In genomic region chr17:21201302-21201602, GRCh38 we compare ENCODE assay signal across 12 cellular contexts. TPM values are rescaled to one million over a fixed set of nuclear protein-coding genes. Genes with fewer than 3 reads are reported as not detected.
DNase-seq lines count a peak whose midpoint lies in the region; ATAC-seq lines count a peak whose summit lies in the region.
"Had no signal": no experiment of that assay in that cellular context is flagged by ENCODE, and none has a peak within 500 bp of the region (broad histone marks: within the 10 kb centered on the region; RNA-seq: fewer than 3 reads in every experiment).

No MANE protein-coding gene starts in this region.

- no peak overlapping the region for H4K91ac ChIP-seq in trophoblast cell (ENCODE audit: low read depth, low read length)

- no peak overlapping the region for H2AFZ ChIP-seq in trophoblast cell (ENCODE audit: insufficient read depth, low read length, poor library complexity)

- peak overlapping the region in 1 of 2 donors; percentile 74 for H3K27ac Mint-ChIP-seq in stimulated activated naive CD8-positive, alpha-beta T cell treated with anti-CD3 and anti-CD28 coated beads, Interleukin-15, amount 100 ng/mL, for 72 hours
- H3K27ac Mint-ChIP-seq: activated naive CD4-positive, alpha-beta T cell treated with anti-CD3 and anti-CD28 coated beads, Interleukin-2, amount 10 ng/mL, durations not matched to agents 7 days and 5 days had no signal

- peak; percentile 63 for DNase-seq in EL
- peak; percentile 25 for DNase-seq in NCI-H2081 treated with DMSO at 0.1 percent for 48 hours (lab: John Stamatoyannopoulos, UW)
- DNase-seq in dedifferentiated amniotic fluid mesenchymal stem cell (ENCODE audit: extremely low spot score): peak; percentile 61
- no peak for DNase-seq in trophoblast cell
- DNase-seq in mesendoderm: no peak
- DNase-seq in stimulated activated naive CD8-positive, alpha-beta T cell treated with anti-CD3 and anti-CD28 coated beads, Interleukin-15, amount 100 ng/mL, for 72 hours: no peak
- DNase-seq in midbrain (lab: John Stamatoyannopoulos, UW): no peak
- DNase-seq in NOMO-1 treated with DMSO at 0.1 percent for 48 hours (lab: John Stamatoyannopoulos, UW; ENCODE audit: unreplicated experiment): no peak
- DNase-seq: activated naive CD4-positive, alpha-beta T cell treated with anti-CD3 and anti-CD28 coated beads, Interleukin-2, amount 10 ng/mL, durations not matched to agents 7 days and 5 days; CD8-positive, alpha-beta memory T cell; colonic mucosa; NCI-H446 had no signal

- no peaks in the 10 kb centered on the region for H3K9me3 Mint-ChIP-seq in stimulated activated naive CD8-positive, alpha-beta T cell treated with anti-CD3 and anti-CD28 coated beads, Interleukin-15, amount 100 ng/mL, for 72 hours
- H3K9me3 Mint-ChIP-seq: activated naive CD4-positive, alpha-beta T cell treated with anti-CD3 and anti-CD28 coated beads, Interleukin-2, amount 10 ng/mL, durations not matched to agents 7 days and 5 days; CD8-positive, alpha-beta memory T cell had no signal

- H3K4me1 ChIP-seq in trophoblast cell (ENCODE audit: control insufficient read depth in 1 of 2, insufficient read depth in 2 of 2, low read length in 2 of 2) (peaks cover 10 to 17% of the 10 kb centered on the region in 2 experiments), mesendoderm (ENCODE audit: control insufficient read depth, low read depth, low read length) (peaks cover 3% of the 10 kb centered on the region)
- H3K4me1 ChIP-seq: colonic mucosa had no signal

- no peak overlapping the region for H2BK15ac ChIP-seq in mesendoderm (replicated peaks; ENCODE audit: low read depth)

- H2AK5ac ChIP-seq in trophoblast cell (ENCODE audit: low read length): no peak overlapping the region
- no peak overlapping the region for H2AK5ac ChIP-seq in mesendoderm (ENCODE audit: low read length)

- no peaks in the 10 kb centered on the region for H3K27me3 Mint-ChIP-seq in stimulated activated naive CD8-positive, alpha-beta T cell treated with anti-CD3 and anti-CD28 coated beads, Interleukin-15, amount 100 ng/mL, for 72 hours
- H3K27me3 Mint-ChIP-seq: activated naive CD4-positive, alpha-beta T cell treated with anti-CD3 and anti-CD28 coated beads, Interleukin-2, amount 10 ng/mL, durations not matched to agents 7 days and 5 days; CD8-positive, alpha-beta memory T cell had no signal

- H3K36me3 ChIP-seq in trophoblast cell (ENCODE audit: control insufficient read depth in 1 of 2, insufficient read depth in 2 of 2, low read length in 2 of 2): peaks cover 24 to 30% of the 10 kb centered on the region in 2 experiments
- peaks cover 5% of the 10 kb centered on the region for H3K36me3 ChIP-seq in mesendoderm (ENCODE audit: control insufficient read depth, insufficient read depth, low read length)

- H4K8ac ChIP-seq in trophoblast cell (ENCODE audit: low read depth, low read length) (no peak overlapping the region), mesendoderm (ENCODE audit: low read depth, low read length) (no peak overlapping the region)

- H3K4me3 Mint-ChIP-seq in stimulated activated naive CD8-positive, alpha-beta T cell treated with anti-CD3 and anti-CD28 coated beads, Interleukin-15, amount 100 ng/mL, for 72 hours: no peak overlapping the region
- H3K4me3 Mint-ChIP-seq: activated naive CD4-positive, alpha-beta T cell treated with anti-CD3 and anti-CD28 coated beads, Interleukin-2, amount 10 ng/mL, durations not matched to agents 7 days and 5 days; CD8-positive, alpha-beta memory T cell had no signal

- H3K4me1 Mint-ChIP-seq in stimulated activated naive CD8-positive, alpha-beta T cell treated with anti-CD3 and anti-CD28 coated beads, Interleukin-15, amount 100 ng/mL, for 72 hours: peaks cover 52% of the 10 kb centered on the region
- H3K4me1 Mint-ChIP-seq: activated naive CD4-positive, alpha-beta T cell treated with anti-CD3 and anti-CD28 coated beads, Interleukin-2, amount 10 ng/mL, durations not matched to agents 7 days and 5 days had no signal

- H3K14ac ChIP-seq in trophoblast cell (ENCODE audit: low read length): no peak overlapping the region

- H3K79me2 ChIP-seq in trophoblast cell (ENCODE audit: control insufficient read depth, insufficient read depth, low read length, poor library complexity) (peaks cover 7% of the 10 kb centered on the region), mesendoderm (ENCODE audit: control insufficient read depth, insufficient read depth, low read length) (peaks cover 75% of the 10 kb centered on the region)

- H3K23ac ChIP-seq in trophoblast cell (ENCODE audit: low read length) (no peak overlapping the region), mesendoderm (ENCODE audit: low read length) (no peak overlapping the region)

- peaks cover 2% of the 10 kb centered on the region for H3K9me3 ChIP-seq in trophoblast cell (ENCODE audit: insufficient read depth, low read depth, low read length)
- H3K9me3 ChIP-seq: colonic mucosa had no signal

- H3K56ac ChIP-seq in mesendoderm (ENCODE audit: low read length): no peak overlapping the region

- H2BK12ac ChIP-seq in trophoblast cell (ENCODE audit: low read length): no peak overlapping the region

- H4K12ac ChIP-seq in trophoblast cell (ENCODE audit: low read depth, low read length): no peak overlapping the region

- H2BK120ac ChIP-seq in trophoblast cell (ENCODE audit: insufficient read depth, low read length, poor library complexity) (no peak overlapping the region), mesendoderm (ENCODE audit: low read depth, low read length) (no peak overlapping the region)

- no CpG with 5 or more reads among the region's 5 CpGs for WGBS in trophoblast cell (ENCODE audit: extremely low coverage, insufficient coverage, insufficient read length)
- WGBS in mesendoderm (ENCODE audit: extremely low coverage, insufficient coverage, low lambda C conversion rate): no CpG with 5 or more reads among the region's 5 CpGs

- H3K27me3 ChIP-seq in trophoblast cell (ENCODE audit: insufficient read depth, low read length) (no peaks in the 10 kb centered on the region), mesendoderm (ENCODE audit: insufficient read depth, low read length, poor library complexity) (no peaks in the 10 kb centered on the region)
- H3K27me3 ChIP-seq: colonic mucosa had no signal

- H3K27ac ChIP-seq in trophoblast cell (ENCODE audit: low read depth, low read length): no peak overlapping the region
- H3K27ac ChIP-seq in mesendoderm (ENCODE audit: low read depth, low read length): no peak overlapping the region
- H3K27ac ChIP-seq: colonic mucosa had no signal

- H3K4me2 ChIP-seq in trophoblast cell (ENCODE audit: low read length) (no peak overlapping the region), mesendoderm (ENCODE audit: low read length) (no peak overlapping the region)

- H3K4me3 ChIP-seq in trophoblast cell (ENCODE audit: low read depth, low read length) (no peak overlapping the region), mesendoderm (ENCODE audit: low read length) (no peak overlapping the region)
- H3K4me3 ChIP-seq: colonic mucosa had no signal

- H3K4ac ChIP-seq in trophoblast cell (ENCODE audit: low read depth, low read length) (peak overlapping the region; percentile 23), mesendoderm (ENCODE audit: low read depth, low read length) (no peak overlapping the region)

- H3K9ac ChIP-seq in trophoblast cell (ENCODE audit: low read length) (no peak overlapping the region), mesendoderm (ENCODE audit: low read length) (no peak overlapping the region)

- no peaks in the 10 kb centered on the region for H3K79me1 ChIP-seq in trophoblast cell (ENCODE audit: low read length)
- H3K79me1 ChIP-seq in mesendoderm (ENCODE audit: low read length): peaks cover 37% of the 10 kb centered on the region

- H3K18ac ChIP-seq in trophoblast cell (ENCODE audit: low read length) (no peak overlapping the region), mesendoderm (ENCODE audit: low read length) (no peak overlapping the region)

- no peak overlapping the region for H2BK5ac ChIP-seq in trophoblast cell (ENCODE audit: low read depth, low read length, poor library complexity)
- no peak overlapping the region for H2BK5ac ChIP-seq in mesendoderm (ENCODE audit: low read length)

- H4K5ac ChIP-seq in mesendoderm (ENCODE audit: low read length): no peak overlapping the region

- ATAC-seq in stimulated activated naive CD8-positive, alpha-beta T cell treated with anti-CD3 and anti-CD28 coated beads, Interleukin-15, amount 100 ng/mL, for 72 hours: no peak

RNA-seq across cellular contexts. Expression of gene TMEM11, which starts 12.7 kb away (rescaled TPM):
- 41.4 and 42.5 TPM in 2 replicates for polyA plus RNA-seq in trophoblast cell (2013)
- 46.0 TPM for polyA plus RNA-seq in mesendoderm (2013, experiment 1 of 2)
- 46.4 TPM for polyA plus RNA-seq in mesendoderm (2013, experiment 2 of 2)

RNA-seq across cellular contexts. Expression of gene NATD1, which starts 52.0 kb away (rescaled TPM):
- 30.2 and 32.0 TPM in 2 replicates for polyA plus RNA-seq in trophoblast cell (2013)
- 22.9 TPM for polyA plus RNA-seq in mesendoderm (2013, experiment 1 of 2)
- 23.5 TPM for polyA plus RNA-seq in mesendoderm (2013, experiment 2 of 2)

Comparison
In these comparisons a context has a peak if more than half of its experiments do, and no peak if none do; other contexts are left out.
1. DNase-seq: peak in EL (single experiment), NCI-H2081 treated with DMSO at 0.1 percent for 48 hours (single experiment) and dedifferentiated amniotic fluid mesenchymal stem cell (single experiment); none in trophoblast cell (0 of 2), mesendoderm (single experiment), stimulated activated naive CD8-positive, alpha-beta T cell treated with anti-CD3 and anti-CD28 coated beads, Interleukin-15, amount 100 ng/mL, for 72 hours (0 of 2), midbrain (single experiment) and NOMO-1 treated with DMSO at 0.1 percent for 48 hours (single experiment).